In genomic region chr2:96763511-96764252, GRCh38 we compare ENCODE assay signal across 8 cellular contexts. TPM values are rescaled to one million over a fixed set of nuclear protein-coding genes. Genes with fewer than 3 reads are reported as not detected.
DNase-seq lines count a peak whose midpoint lies in the region; ATAC-seq, FAIRE-seq and TF ChIP-seq lines count a peak whose summit lies in the region.

No MANE protein-coding gene starts in this region.

- H3K9me3 Mint-ChIP-seq in activated CD4-positive, alpha-beta memory T cell treated with anti-CD3 and anti-CD28 coated beads, Interleukin-2, amount 10 ng/mL, durations not matched to agents 7 days and 5 days: no peaks in the 10 kb centered on the region

- intact Hi-C loops in psoas muscle (cut with DNase I): loop anchor here (2.0 to 10.0 kb wide), 3 partner anchors 37 to 129 kb away; partner anchors contain the start of gene KANSL3 (in 2 of the 2)

- TF ChIP-seq CTCF in D721Med (IDR thresholded peaks at IDR 0.05; ENCODE audit: insufficient read depth, missing control alignments) (peak; percentile 42), HL-60 (IDR thresholded peaks at IDR 0.05; ENCODE audit: insufficient read depth, low read length) (peak; percentile 5), foreskin fibroblast (IDR thresholded peaks at IDR 0.05; ENCODE audit: low read depth, low read length) (peak; percentile 32), psoas muscle (IDR thresholded peaks at IDR 0.05) (peak; percentile 31)

- H3K36me3 Mint-ChIP-seq in activated CD4-positive, alpha-beta memory T cell treated with anti-CD3 and anti-CD28 coated beads, Interleukin-2, amount 10 ng/mL, durations not matched to agents 7 days and 5 days (ENCODE audit: low read depth): no peaks in the 10 kb centered on the region

- H3K36me3 ChIP-seq in psoas muscle (ENCODE audit: insufficient read depth in 1 of 2, low read depth in 1 of 2): no peaks in the 10 kb centered on the region

- peaks cover 36% of the 10 kb centered on the region for H3K4me1 ChIP-seq in psoas muscle

- H3K9me3 ChIP-seq in psoas muscle: no peaks in the 10 kb centered on the region

- H3K4me1 Mint-ChIP-seq in activated CD4-positive, alpha-beta memory T cell treated with anti-CD3 and anti-CD28 coated beads, Interleukin-2, amount 10 ng/mL, durations not matched to agents 7 days and 5 days: peaks cover 56% of the 10 kb centered on the region

- CTCF ChIA-PET in activated CD4-positive, alpha-beta memory T cell treated with anti-CD3 and anti-CD28 coated beads, Interleukin-2, amount 10 ng/mL, durations not matched to agents 7 days and 5 days (lab: Charles Lee): interaction anchor here (0.7 to 5.2 kb wide), 17 partner anchors 10 to 356 kb away, joined by 3 to 67 read pairs (median 4); partner anchors contain the start of gene CNNM3

- H3K27ac ChIP-seq in HL-60 (replicated peaks) (peak overlapping the region; percentile 62), psoas muscle (peak overlapping the region; percentile 60)

- H3K4me3 ChIP-seq in HL-60 (replicated peaks; ENCODE audit: insufficient read depth, low read length) (peak overlapping the region; percentile 12), foreskin fibroblast (ENCODE audit: low read depth in 1 of 2, low read length in 2 of 2) (peak overlapping the region; percentile 35 to 93), psoas muscle (peak overlapping the region; percentile 70)

- DNase-seq in D721Med (ENCODE audit: insufficient read length, low spot score) (peak; percentile 66), HL-60 (ENCODE audit: low read depth in 1 of 2, low spot score in 1 of 2) (no peak), foreskin fibroblast (peak in 1 of 2 donors; percentile 45), psoas muscle (no peak)
- no peak for DNase-seq in activated CD4-positive, alpha-beta memory T cell treated with anti-CD3 and anti-CD28 coated beads, Interleukin-2, amount 10 ng/mL, durations not matched to agents 7 days and 5 days

- FAIRE-seq in D721Med (lab: Jason Lieb, UNC): no peak

- H3K27me3 ChIP-seq in HL-60 (ENCODE audit: insufficient read depth, poor library complexity, severe bottlenecking) (no peaks in the 10 kb centered on the region), psoas muscle (ENCODE audit: insufficient read depth in 3 of 3, low read length in 2 of 3) (no peaks in the 10 kb centered on the region)

- peak overlapping the region; percentile 83 for H3K4me3 Mint-ChIP-seq in activated CD4-positive, alpha-beta memory T cell treated with anti-CD3 and anti-CD28 coated beads, Interleukin-2, amount 10 ng/mL, durations not matched to agents 7 days and 5 days

- no peaks in the 10 kb centered on the region for H3K27me3 Mint-ChIP-seq in activated CD4-positive, alpha-beta memory T cell treated with anti-CD3 and anti-CD28 coated beads, Interleukin-2, amount 10 ng/mL, durations not matched to agents 7 days and 5 days

- POLR2A ChIA-PET in activated CD4-positive, alpha-beta memory T cell treated with anti-CD3 and anti-CD28 coated beads, Interleukin-2, amount 10 ng/mL, durations not matched to agents 7 days and 5 days (lab: Charles Lee): interaction anchor here (0.6 to 2.7 kb wide), 6 partner anchors 10 to 227 kb away, joined by 3 to 13 read pairs (median 6); partner anchors contain the start of genes ANKRD39, ARID5A, CNNM3 and KANSL3

- ATAC-seq in psoas muscle (peak in 2 of 4 donors; percentile 28 to 34), GM21447 (IDR thresholded peaks at IDR 0.05; ENCODE audit: unreplicated experiment) (no peak), GM18858 (IDR thresholded peaks at IDR 0.05; ENCODE audit: unreplicated experiment) (no peak), HG03469 (IDR thresholded peaks at IDR 0.05; ENCODE audit: unreplicated experiment) (no peak)

- no peak overlapping the region for H3K27ac Mint-ChIP-seq in activated CD4-positive, alpha-beta memory T cell treated with anti-CD3 and anti-CD28 coated beads, Interleukin-2, amount 10 ng/mL, durations not matched to agents 7 days and 5 days

- 33 to 45% (median 39%) methylated on average over 6 to 7 of the region's 7 CpGs for WGBS in psoas muscle, 3 donors

RNA-seq across cellular contexts. Expression of gene CNNM4, which starts 3.0 kb away (rescaled TPM):
- 1 to 10 TPM; 8.6 to 9.4 TPM for total RNA-seq in activated CD4-positive, alpha-beta memory T cell treated with anti-CD3 and anti-CD28 coated beads, Interleukin-2, amount 10 ng/mL, durations not matched to agents 7 days and 5 days
- total RNA-seq in psoas muscle: 10 to 100 TPM in 3 of 4 donors, 1 to 10 TPM in 1; 9.9 to 28.8 (median 14.3) TPM
- 10 to 100 TPM in 1 of 3 donors, 1 to 10 TPM in 2; 2.7 to 13.6 (median 4.1) TPM for polyA plus RNA-seq in psoas muscle

RNA-seq across cellular contexts. Expression of gene LMAN2L, which starts 23.8 kb away (rescaled TPM):
- 10 to 100 TPM; 10.8 to 12.2 TPM for total RNA-seq in activated CD4-positive, alpha-beta memory T cell treated with anti-CD3 and anti-CD28 coated beads, Interleukin-2, amount 10 ng/mL, durations not matched to agents 7 days and 5 days
- total RNA-seq in psoas muscle: 10 to 100 TPM; 10.0 to 20.7 (median 12.9) TPM
- polyA plus RNA-seq in psoas muscle: 10 to 100 TPM in 2 of 3 donors, 1 to 10 TPM in 1; 8.6 to 24.1 (median 12.7) TPM

RNA-seq across cellular contexts. Expression of gene CNNM3, which starts 52.4 kb away (rescaled TPM):
- total RNA-seq in activated CD4-positive, alpha-beta memory T cell treated with anti-CD3 and anti-CD28 coated beads, Interleukin-2, amount 10 ng/mL, durations not matched to agents 7 days and 5 days: 10 to 100 TPM; 26.6 to 28.5 TPM
- 10 to 100 TPM in 3 of 4 donors, 1 to 10 TPM in 1; 7.2 to 12.6 (median 10.9) TPM for total RNA-seq in psoas muscle
- 1 to 10 TPM; 4.2 to 7.7 (median 6.4) TPM for polyA plus RNA-seq in psoas muscle

Comparison
In these comparisons a context has a peak if more than half of its experiments do, and no peak if none do; other contexts are left out.
1. H3K4me3 ChIP-seq: peak in every context shown above with its lines; median percentile 70 in psoas muscle; 64 in foreskin fibroblast; 12 in HL-60.